25 cellular contexts compared by ENCODE assay signal in genomic region chr1:118983558-118984021, GRCh38. TPM values are rescaled to one million over a fixed set of nuclear protein-coding genes. Genes with fewer than 3 reads are reported as not detected.
DNase-seq lines count a peak whose midpoint lies in the region; ATAC-seq, FAIRE-seq and TF ChIP-seq lines count a peak whose summit lies in the region.
"Had no signal": no experiment of that assay in that cellular context is flagged by ENCODE, and none has a peak within 500 bp of the region (broad histone marks: within the 10 kb centered on the region; RNA-seq: fewer than 3 reads in every experiment).

No MANE protein-coding gene starts in this region.

- H3K9ac ChIP-seq in iPS-18a (ENCODE audit: low read length), result no peak overlapping the region
- H3K9ac ChIP-seq in HepG2 (ENCODE audit: insufficient read depth, low read depth, low read length), result no peak overlapping the region
- H3K9ac ChIP-seq: KMS-11 had no signal

- TF ChIP-seq POLR2A in HepG2 (IDR thresholded peaks at IDR 0.05; ENCODE audit: insufficient read depth in 1 of 2, low read depth in 2 of 2, low read length in 2 of 2), result no peak

- TF ChIP-seq EP300 in HepG2 (IDR thresholded peaks at IDR 0.05; ENCODE audit: low read depth in 2 of 2, low read length in 2 of 2) (no peak), HepG2 (CRISPR knock-in tag; IDR thresholded peaks at IDR 0.05; ENCODE audit: borderline replicate concordance) (no peak)

- H3K27ac ChIP-seq in iPS-18a (ENCODE audit: low read length) (no peak overlapping the region), HepG2 (ENCODE audit: extremely low read length, insufficient read depth, low read length) (no peak overlapping the region)
- H3K27ac ChIP-seq: HL-60, KMS-11, RWPE1, uterus had no signal

- ATAC-seq in stimulated activated naive B cell treated with anti-CD40 and anti-IgM and Interleukin-4, amounts not matched to agents 10 μg/mL and 1 μg/mL and 100 μg/mL, for 72 hours (replicated peaks), result no peak
- ATAC-seq in naive thymus-derived CD8-positive, alpha-beta T cell, result no peak
- ATAC-seq in HepG2, result no peak
- ATAC-seq: stimulated activated naive CD8-positive, alpha-beta T cell treated with anti-CD3 and anti-CD28 coated beads, Interleukin-15, Interleukin-2, amounts not matched to agents 100 U/mL and 50 U/mL, for 24 hours; T-cell had no signal

- H3K4me3 ChIP-seq in iPS-18a (ENCODE audit: low read length) (peak overlapping the region; percentile 35), HepG2 (replicated peaks in 1 of 3; ENCODE audit: insufficient read depth in 1 of 3, low read depth in 2 of 3, low read length in 3 of 3) (no peak overlapping the region)
- H3K4me3 ChIP-seq: mucosa of descending colon, uterus had no signal

- WGBS in HepG2 (ENCODE audit: low lambda C conversion rate), result 89% methylated on average over 22 of the region's 22 CpGs

- peaks cover 40% of the 10 kb centered on the region for H3K36me3 Mint-ChIP-seq in activated CD4-positive, alpha-beta memory T cell treated with anti-CD3 and anti-CD28 coated beads, Interleukin-2, amount 10 ng/mL, durations not matched to agents 7 days and 5 days (ENCODE audit: low read depth)
- H3K36me3 Mint-ChIP-seq in activated CD4-positive, alpha-beta memory T cell treated with anti-CD3 and anti-CD28 coated beads for 36 hours, result peaks cover 37% of the 10 kb centered on the region
- peaks cover 13 to 28% of the 10 kb centered on the region in 2 donors for H3K36me3 Mint-ChIP-seq in stimulated activated naive B cell treated with anti-CD40 and anti-IgM and Interleukin-4, amounts not matched to agents 10 μg/mL and 1 μg/mL and 100 μg/mL, for 72 hours
- peaks cover 0 to 28% (median 7%) of the 10 kb centered on the region in 3 donors for H3K36me3 Mint-ChIP-seq in naive thymus-derived CD8-positive, alpha-beta T cell
- H3K36me3 Mint-ChIP-seq: T-cell had no signal

- BruUV-seq in HepG2 (replicated peaks; lab: Mats Ljungman, UMichigan), result no TSS peak

- H3K4me3 Mint-ChIP-seq in activated CD4-positive, alpha-beta memory T cell treated with anti-CD3 and anti-CD28 coated beads, Interleukin-2, amount 10 ng/mL, durations not matched to agents 7 days and 5 days, result no peak overlapping the region
- no peak overlapping the region for H3K4me3 Mint-ChIP-seq in activated CD4-positive, alpha-beta memory T cell treated with anti-CD3 and anti-CD28 coated beads for 36 hours
- H3K4me3 Mint-ChIP-seq in stimulated activated naive B cell treated with anti-CD40 and anti-IgM and Interleukin-4, amounts not matched to agents 10 μg/mL and 1 μg/mL and 100 μg/mL, for 72 hours, result no peak overlapping the region
- H3K4me3 Mint-ChIP-seq in naive thymus-derived CD8-positive, alpha-beta T cell, result peak overlapping the region in 4 of 10 donors; percentile 8 to 79 (median 47)
- H3K4me3 Mint-ChIP-seq: activated B cell treated with CpG ODN at 0.5 μM for 24 hours; activated naive CD4-positive, alpha-beta T cell treated with anti-CD3 and anti-CD28 coated beads, Interleukin-2, amount 10 ng/mL, durations not matched to agents 7 days and 5 days had no signal

- POLR2A ChIA-PET in activated CD4-positive, alpha-beta memory T cell treated with anti-CD3 and anti-CD28 coated beads, Interleukin-2, amount 10 ng/mL, durations not matched to agents 7 days and 5 days (lab: Charles Lee), result no interaction called here
- POLR2A ChIA-PET in activated CD4-positive, alpha-beta memory T cell treated with anti-CD3 and anti-CD28 coated beads for 36 hours (lab: Charles Lee), result no interaction called here
- POLR2A ChIA-PET in naive thymus-derived CD8-positive, alpha-beta T cell (lab: Charles Lee), result no interaction called here
- POLR2A ChIA-PET in HepG2 (lab: Yijun Ruan, JAX), result no interaction called here

- H3K27me3 Mint-ChIP-seq in activated CD4-positive, alpha-beta memory T cell treated with anti-CD3 and anti-CD28 coated beads, Interleukin-2, amount 10 ng/mL, durations not matched to agents 7 days and 5 days, result peaks cover 85% of the 10 kb centered on the region
- H3K27me3 Mint-ChIP-seq in activated CD4-positive, alpha-beta memory T cell treated with anti-CD3 and anti-CD28 coated beads for 36 hours, result peaks cover 79% of the 10 kb centered on the region
- H3K27me3 Mint-ChIP-seq in stimulated activated naive B cell treated with anti-CD40 and anti-IgM and Interleukin-4, amounts not matched to agents 10 μg/mL and 1 μg/mL and 100 μg/mL, for 72 hours, result peaks cover 84 to 98% of the 10 kb centered on the region in 2 donors
- peaks cover 59 to 100% (median 81%) of the 10 kb centered on the region in 5 donors for H3K27me3 Mint-ChIP-seq in naive thymus-derived CD8-positive, alpha-beta T cell

- TF ChIP-seq CTCF in HepG2 (CRISPR knock-in tag; IDR thresholded peaks at IDR 0.05), result no peak

- H3K36me3 ChIP-seq in iPS-18a (ENCODE audit: control insufficient read depth, low read depth, low read length), result no peaks in the 10 kb centered on the region
- no peaks in the 10 kb centered on the region for H3K36me3 ChIP-seq in HepG2 (replicated peaks in 1 of 2; ENCODE audit: control insufficient read depth in 1 of 2, insufficient read depth in 2 of 2, low read length in 2 of 2)
- H3K36me3 ChIP-seq: uterus had no signal

- peaks cover 39% of the 10 kb centered on the region for H3K4me1 ChIP-seq in iPS-18a (ENCODE audit: control insufficient read depth, low read depth, low read length)
- no peaks in the 10 kb centered on the region for H3K4me1 ChIP-seq in HepG2 (ENCODE audit: insufficient read depth, low read length)

- FAIRE-seq in HepG2 (lab: Jason Lieb, UNC), result no peak

- CTCF ChIA-PET in activated CD4-positive, alpha-beta memory T cell treated with anti-CD3 and anti-CD28 coated beads, Interleukin-2, amount 10 ng/mL, durations not matched to agents 7 days and 5 days (lab: Charles Lee), result no interaction called here
- CTCF ChIA-PET in activated CD4-positive, alpha-beta memory T cell treated with anti-CD3 and anti-CD28 coated beads for 36 hours (lab: Charles Lee), result interaction anchor here (1.1 kb wide), 1 partner anchor 12 kb away, joined by 4 read pairs; no protein-coding TSS in a partner anchor
- CTCF ChIA-PET in HepG2 (lab: Yijun Ruan, JAX; ENCODE audit: low intra/inter-chr PET ratio, low total read pairs), result no interaction called here

- peaks cover 3% of the 10 kb centered on the region for H3K9me3 Mint-ChIP-seq in activated CD4-positive, alpha-beta memory T cell treated with anti-CD3 and anti-CD28 coated beads, Interleukin-2, amount 10 ng/mL, durations not matched to agents 7 days and 5 days
- peaks cover 3% of the 10 kb centered on the region for H3K9me3 Mint-ChIP-seq in activated CD4-positive, alpha-beta memory T cell treated with anti-CD3 and anti-CD28 coated beads for 36 hours
- peaks cover 3 to 7% of the 10 kb centered on the region in 2 donors for H3K9me3 Mint-ChIP-seq in stimulated activated naive B cell treated with anti-CD40 and anti-IgM and Interleukin-4, amounts not matched to agents 10 μg/mL and 1 μg/mL and 100 μg/mL, for 72 hours
- peaks cover 0 to 33% (median 7%) of the 10 kb centered on the region in 9 donors for H3K9me3 Mint-ChIP-seq in naive thymus-derived CD8-positive, alpha-beta T cell

- no peak for DNase-seq in activated CD4-positive, alpha-beta memory T cell treated with anti-CD3 and anti-CD28 coated beads, Interleukin-2, amount 10 ng/mL, durations not matched to agents 7 days and 5 days
- DNase-seq in activated CD4-positive, alpha-beta memory T cell treated with anti-CD3 and anti-CD28 coated beads for 36 hours, result no peak
- peak; percentile 90 for DNase-seq in T1000 (lab: John Stamatoyannopoulos, UW)
- no peak for DNase-seq in stimulated activated naive B cell treated with anti-CD40 and anti-IgM and Interleukin-4, amounts not matched to agents 10 μg/mL and 1 μg/mL and 100 μg/mL, for 72 hours
- no peak for DNase-seq in naive thymus-derived CD8-positive, alpha-beta T cell
- DNase-seq in activated CD4-positive, CD25-positive, alpha-beta regulatory T cell treated with anti-CD3 and anti-CD28 coated beads, Interleukin-2, amount 50 U/mL, for 72 hours, result no peak
- DNase-seq in HepG2 (ENCODE audit: low spot score), result no peak
- DNase-seq: activated B cell treated with CpG ODN at 0.5 μM for 24 hours; activated naive CD4-positive, alpha-beta T cell treated with anti-CD3 and anti-CD28 coated beads, Interleukin-2, amount 10 ng/mL, durations not matched to agents 7 days and 5 days; caudate nucleus; CD4-positive, alpha-beta memory T cell; DMS79 treated with DMSO at 0.1 percent for 48 hours; effector CD8-positive, alpha-beta T cell; hypothalamus; NCI-H1092 treated with DMSO at 0.1 percent for 48 hours; NCI-H82; stimulated activated naive CD8-positive, alpha-beta T cell treated with anti-CD3 and anti-CD28 coated beads, Interleukin-15, Interleukin-2, amounts not matched to agents 100 U/mL and 50 U/mL, for 24 hours; T-cell; uterus had no signal

- no peaks in the 10 kb centered on the region for H4K20me1 ChIP-seq in HepG2 (ENCODE audit: insufficient read depth, low read length)

- H3K27me3 ChIP-seq in iPS-18a (ENCODE audit: control insufficient read depth, insufficient read depth, low read length) (peaks cover 100% of the 10 kb centered on the region), HepG2 (ENCODE audit: control insufficient read depth in 1 of 2, insufficient read depth in 2 of 2, low read length in 2 of 2) (no peaks in the 10 kb centered on the region)

- intact Hi-C loops in activated CD4-positive, alpha-beta memory T cell treated with anti-CD3 and anti-CD28 coated beads for 36 hours (cut with micrococcal nuclease), result loop anchor here (2.0 kb wide), 2 partner anchors 17 to 23 kb away; no protein-coding TSS in a partner anchor
- intact Hi-C loops in HepG2 (cut with micrococcal nuclease; ENCODE audit: unreplicated experiment), result no loop called here

- H3K79me2 ChIP-seq in HepG2 (ENCODE audit: insufficient read depth, low read length), result no peaks in the 10 kb centered on the region

- in situ Hi-C loops in HepG2 (cut with HindIII; ENCODE audit: extremely low pct_ligation_motif_present, low pct_unique_long_range_greater_than_20kb), result no loop called here

- TF ChIP-seq RAD21 in HepG2 (CRISPR knock-in tag; IDR thresholded peaks at IDR 0.05), result no peak

- no peak overlapping the region for H3K4me2 ChIP-seq in HepG2 (ENCODE audit: low read depth, low read length)
- H3K4me2 ChIP-seq: KMS-11 had no signal

- peak overlapping the region; percentile 19 for H3K27ac Mint-ChIP-seq in activated CD4-positive, alpha-beta memory T cell treated with anti-CD3 and anti-CD28 coated beads, Interleukin-2, amount 10 ng/mL, durations not matched to agents 7 days and 5 days
- H3K27ac Mint-ChIP-seq in activated CD4-positive, alpha-beta memory T cell treated with anti-CD3 and anti-CD28 coated beads for 36 hours, result no peak overlapping the region
- peak overlapping the region; percentile 51 for H3K27ac Mint-ChIP-seq in stimulated activated naive B cell treated with anti-CD40 and anti-IgM and Interleukin-4, amounts not matched to agents 10 μg/mL and 1 μg/mL and 100 μg/mL, for 72 hours
- H3K27ac Mint-ChIP-seq in naive thymus-derived CD8-positive, alpha-beta T cell, result no peak overlapping the region
- H3K27ac Mint-ChIP-seq: activated B cell treated with CpG ODN at 0.5 μM for 24 hours; activated naive CD4-positive, alpha-beta T cell treated with anti-CD3 and anti-CD28 coated beads, Interleukin-2, amount 10 ng/mL, durations not matched to agents 7 days and 5 days; CD4-positive, alpha-beta memory T cell; T-cell had no signal

- peaks cover 10% of the 10 kb centered on the region for H3K4me1 Mint-ChIP-seq in activated CD4-positive, alpha-beta memory T cell treated with anti-CD3 and anti-CD28 coated beads, Interleukin-2, amount 10 ng/mL, durations not matched to agents 7 days and 5 days
- H3K4me1 Mint-ChIP-seq in activated CD4-positive, alpha-beta memory T cell treated with anti-CD3 and anti-CD28 coated beads for 36 hours (ENCODE audit: low read depth), result peaks cover 26% of the 10 kb centered on the region
- H3K4me1 Mint-ChIP-seq in stimulated activated naive B cell treated with anti-CD40 and anti-IgM and Interleukin-4, amounts not matched to agents 10 μg/mL and 1 μg/mL and 100 μg/mL, for 72 hours, result peaks cover 32 to 59% of the 10 kb centered on the region in 2 donors
- H3K4me1 Mint-ChIP-seq in naive thymus-derived CD8-positive, alpha-beta T cell, result peaks cover 24 to 48% (median 43%) of the 10 kb centered on the region in 4 donors

- H3K9me3 ChIP-seq in iPS-18a (ENCODE audit: control insufficient read depth, low read depth, low read length) (no peaks in the 10 kb centered on the region), HepG2 (ENCODE audit: low read length) (no peaks in the 10 kb centered on the region)
- H3K9me3 ChIP-seq: mucosa of descending colon, uterus had no signal

- no peak overlapping the region for H2AFZ ChIP-seq in HepG2 (ENCODE audit: low read length)

RNA-seq across cellular contexts. Expression of gene TBX15, which starts 4.6 kb away (rescaled TPM):
- total RNA-seq in activated CD4-positive, alpha-beta memory T cell treated with anti-CD3 and anti-CD28 coated beads, Interleukin-2, amount 10 ng/mL, durations not matched to agents 7 days and 5 days, result not detected
- not detected for total RNA-seq in activated CD4-positive, alpha-beta memory T cell treated with anti-CD3 and anti-CD28 coated beads for 36 hours
- not detected for total RNA-seq in naive thymus-derived CD8-positive, alpha-beta T cell
- polyA plus RNA-seq in naive thymus-derived CD8-positive, alpha-beta T cell, result not detected
- 0.42 and 0.49 TPM in 2 replicates for total RNA-seq in HepG2 (2016; rRNA removed; fragmentation: Illumina TruSeq; extraction: Trizol)
- not detected in 2 replicates for total RNA-seq in HepG2 (2016; cell fraction: cytosol; rRNA removed; fragmentation: Illumina TruSeq; extraction: Trizol; ENCODE audit: low read depth)
- total RNA-seq in HepG2 (2016; cell fraction: insoluble cytoplasmic fraction; rRNA removed; fragmentation: Illumina TruSeq; extraction: Trizol), result 0.28 and 0.51 TPM in 2 replicates
- 0.14 and 0.28 TPM in 2 replicates for total RNA-seq in HepG2 (2016; cell fraction: membrane; rRNA removed; fragmentation: Illumina TruSeq; extraction: Trizol)
- 0.22 and 0.37 TPM in 2 replicates for total RNA-seq in HepG2 (2016; cell fraction: nucleus; rRNA removed; fragmentation: Illumina TruSeq; extraction: Trizol)
- polyA plus RNA-seq in HepG2 (2011; rRNA removed), result 1.9 and 3.5 TPM in 2 replicates
- polyA plus RNA-seq in HepG2 (2011; cell fraction: cytosol; rRNA removed), result 1.4 and 3.5 TPM in 2 replicates
- polyA plus RNA-seq in HepG2 (2011; cell fraction: nucleus; rRNA removed), result 1.2 and 1.9 TPM in 2 replicates
- polyA plus RNA-seq in HepG2 (2012), result 5.0 and 5.5 TPM in 2 replicates
- 0.06 TPM in 2 replicates for polyA plus RNA-seq in HepG2 (2016; cell fraction: cytosol; fragmentation: Illumina TruSeq; extraction: Trizol; ENCODE audit: low read depth)
- polyA plus RNA-seq in HepG2 (2016; cell fraction: insoluble cytoplasmic fraction; fragmentation: Illumina TruSeq; extraction: Trizol; ENCODE audit: low read depth), result 0.42 and 0.59 TPM in 2 replicates
- polyA plus RNA-seq in HepG2 (2016; cell fraction: membrane; fragmentation: Illumina TruSeq; extraction: Trizol; ENCODE audit: low read depth), result 0.08 and 0.22 TPM in 2 replicates
- 0.28 and 0.34 TPM in 2 replicates for polyA plus RNA-seq in HepG2 (2016; cell fraction: nucleus; fragmentation: Illumina TruSeq; extraction: Trizol; ENCODE audit: insufficient read depth, low read depth)
- polyA minus RNA-seq in HepG2 (2011; rRNA and poly(A)+ RNA removed; ENCODE audit: low replicate concordance), result 0.58 and 4.3 TPM in 2 replicates
- polyA minus RNA-seq in HepG2 (2011; cell fraction: cytosol; rRNA and poly(A)+ RNA removed), result 1.5 and 2.6 TPM in 2 replicates
- polyA minus RNA-seq in HepG2 (2011; cell fraction: nucleus; rRNA and poly(A)+ RNA removed), result 3.3 and 6.3 TPM in 2 replicates
- total RNA-seq: CD4-positive, alpha-beta memory T cell; left colon; mucosa of descending colon had no signal

Comparison
In these comparisons a context has a peak if more than half of its experiments do, and no peak if none do; other contexts are left out.
1. H3K27ac Mint-ChIP-seq: peak in activated CD4-positive, alpha-beta memory T cell treated with anti-CD3 and anti-CD28 coated beads, Interleukin-2, amount 10 ng/mL, durations not matched to agents 7 days and 5 days (single experiment) and stimulated activated naive B cell treated with anti-CD40 and anti-IgM and Interleukin-4, amounts not matched to agents 10 μg/mL and 1 μg/mL and 100 μg/mL, for 72 hours (single experiment); none in activated CD4-positive, alpha-beta memory T cell treated with anti-CD3 and anti-CD28 coated beads for 36 hours (single experiment) and naive thymus-derived CD8-positive, alpha-beta T cell (0 of 10).